ENCODE assay signal across 21 cellular contexts in genomic region chr9:128088253-128088945, GRCh38. TPM values are rescaled to one million over a fixed set of nuclear protein-coding genes. Genes with fewer than 3 reads are reported as not detected.
DNase-seq lines count a peak whose midpoint lies in the region; ATAC-seq, FAIRE-seq and TF ChIP-seq lines count a peak whose summit lies in the region.
"Had no signal": no experiment of that assay in that cellular context is flagged by ENCODE, and none has a peak within 500 bp of the region (broad histone marks: within the 10 kb centered on the region; RNA-seq: fewer than 3 reads in every experiment).

No MANE protein-coding gene starts in this region.

- H3K9ac ChIP-seq in kidney (ENCODE audit: low read length in 2 of 2): no peak overlapping the region

- H3K27me3 ChIP-seq in heart left ventricle: no peaks in the 10 kb centered on the region
- no peaks in the 10 kb centered on the region for H3K27me3 ChIP-seq in vagina
- H3K27me3 ChIP-seq in esophagus muscularis mucosa: no peaks in the 10 kb centered on the region
- H3K27me3 ChIP-seq: neutrophil had no signal

- POLR2A ChIA-PET in activated CD4-positive, alpha-beta memory T cell treated with anti-CD3 and anti-CD28 coated beads for 36 hours (lab: Charles Lee): interaction anchor here (1.0 kb wide), 1 partner anchor 14 kb away, joined by 3 read pairs; no protein-coding TSS in a partner anchor

- H3K27me3 Mint-ChIP-seq in activated CD4-positive, alpha-beta memory T cell treated with anti-CD3 and anti-CD28 coated beads for 36 hours: no peaks in the 10 kb centered on the region

- WGBS in heart left ventricle, 4 donors: 71 to 82% (median 80%) methylated on average over 7 to 9 of the region's 9 CpGs
- WGBS in esophagus muscularis mucosa: 83% methylated on average over 9 of the region's 9 CpGs

- no peaks in the 10 kb centered on the region for H3K9me3 Mint-ChIP-seq in activated CD4-positive, alpha-beta memory T cell treated with anti-CD3 and anti-CD28 coated beads for 36 hours
- H3K9me3 Mint-ChIP-seq: activated T-helper 2 cell treated with anti-CD3 and anti-CD28 coated beads, Interferon-gamma antibody, Interleukin-2, Interleukin-4, amounts not matched to agents 10 μg/mL and 5 μg/mL and 100 μg/mL, durations not matched to agents 14 hours and 24 hours and 36 hours; H9 had no signal

- no peak for FAIRE-seq in kidney (lab: Jason Lieb, UNC)
- FAIRE-seq: GM12892, keratinocyte had no signal

- no peak overlapping the region for H3K4me3 Mint-ChIP-seq in activated CD4-positive, alpha-beta memory T cell treated with anti-CD3 and anti-CD28 coated beads for 36 hours
- H3K4me3 Mint-ChIP-seq: H9 had no signal

- DNase-seq in Right ventricle myocardium inferior (ENCODE audit: missing footprints): peak; percentile 45
- DNase-seq in heart left ventricle: no peak
- DNase-seq in activated CD4-positive, alpha-beta memory T cell treated with anti-CD3 and anti-CD28 coated beads for 36 hours: no peak
- DNase-seq in kidney: peak; percentile 59
- no peak for DNase-seq in vagina (ENCODE audit: extremely low spot score in 2 of 2)
- DNase-seq in esophagus muscularis mucosa (ENCODE audit: extremely low spot score): no peak
- DNase-seq: activated CD4-positive, alpha-beta T cell treated with anti-CD3 and anti-CD28 coated beads for 48 hours; cortex of kidney; GF-D8; H9; head of caudate nucleus; NCI-H1417; NCI-H226; Right ventricle myocardium superior had no signal

- ATAC-seq in Right ventricle myocardium inferior (no peak), heart left ventricle (no peak), HG03520 (IDR thresholded peaks at IDR 0.05; ENCODE audit: unreplicated experiment) (no peak), GM18502 (IDR thresholded peaks at IDR 0.05; ENCODE audit: poor library complexity, unreplicated experiment) (no peak)
- ATAC-seq: right cardiac atrium had no signal

- H3K9me3 ChIP-seq in heart left ventricle (no peaks in the 10 kb centered on the region), kidney (ENCODE audit: control insufficient read depth in 1 of 2, low read length in 2 of 2) (no peaks in the 10 kb centered on the region), vagina (no peaks in the 10 kb centered on the region), esophagus muscularis mucosa (no peaks in the 10 kb centered on the region)
- H3K9me3 ChIP-seq: neutrophil had no signal

- peaks cover 0 to 13% (median 0%) of the 10 kb centered on the region in 9 donors for H3K36me3 ChIP-seq in heart left ventricle
- H3K36me3 ChIP-seq in kidney (ENCODE audit: control insufficient read depth in 1 of 2, insufficient read depth in 2 of 2, low read length in 2 of 2): no peaks in the 10 kb centered on the region
- H3K36me3 ChIP-seq in vagina: no peaks in the 10 kb centered on the region
- peaks cover 0 to 7% (median 2%) of the 10 kb centered on the region in 4 donors for H3K36me3 ChIP-seq in esophagus muscularis mucosa
- H3K36me3 ChIP-seq: neutrophil had no signal

- H3K4me1 ChIP-seq in heart left ventricle (peaks cover 1 to 45% (median 22%) of the 10 kb centered on the region in 12 donors), kidney (ENCODE audit: control insufficient read depth in 1 of 2, insufficient read depth in 1 of 2, low read depth in 1 of 2, low read length in 2 of 2) (peaks cover 3 to 17% of the 10 kb centered on the region in 2 donors), vagina (peaks cover 64% of the 10 kb centered on the region), esophagus muscularis mucosa (peaks cover 29 to 53% (median 39%) of the 10 kb centered on the region in 4 donors)

- peaks cover 9% of the 10 kb centered on the region for H3K36me3 Mint-ChIP-seq in activated CD4-positive, alpha-beta memory T cell treated with anti-CD3 and anti-CD28 coated beads for 36 hours

- intact Hi-C loops in Right ventricle myocardium inferior (cut with DNase I): no loop called here
- intact Hi-C loops in heart left ventricle (cut with DNase I): no loop called here
- intact Hi-C loops in activated CD4-positive, alpha-beta memory T cell treated with anti-CD3 and anti-CD28 coated beads for 36 hours (cut with micrococcal nuclease): no loop called here
- intact Hi-C loops in kidney (cut with DNase I): no loop called here
- intact Hi-C loops in vagina (cut with DNase I): no loop called here
- intact Hi-C loops in esophagus muscularis mucosa (cut with DNase I): no loop called here

- no peak for TF ChIP-seq EP300 in esophagus muscularis mucosa (IDR thresholded peaks at IDR 0.05)

- no peak overlapping the region for H3K4me3 ChIP-seq in heart left ventricle
- H3K4me3 ChIP-seq in kidney (ENCODE audit: low read length in 2 of 2): no peak overlapping the region
- H3K4me3 ChIP-seq in vagina: no peak overlapping the region
- H3K4me3 ChIP-seq in esophagus muscularis mucosa: no peak overlapping the region

- H3K27ac ChIP-seq in heart left ventricle (no peak overlapping the region), kidney (ENCODE audit: low read depth in 2 of 2, low read length in 2 of 2) (no peak overlapping the region), vagina (peak overlapping the region; percentile 40), esophagus muscularis mucosa (replicated peaks in 1 of 4) (no peak overlapping the region)
- H3K27ac ChIP-seq: neutrophil had no signal

- peak overlapping the region; percentile 70 for H3K27ac Mint-ChIP-seq in activated CD4-positive, alpha-beta memory T cell treated with anti-CD3 and anti-CD28 coated beads for 36 hours
- H3K27ac Mint-ChIP-seq: activated T-helper 2 cell treated with anti-CD3 and anti-CD28 coated beads, Interferon-gamma antibody, Interleukin-2, Interleukin-4, amounts not matched to agents 10 μg/mL and 5 μg/mL and 100 μg/mL, durations not matched to agents 14 hours and 24 hours and 36 hours had no signal

- no peak for TF ChIP-seq CTCF in heart left ventricle (IDR thresholded peaks at IDR 0.05)
- TF ChIP-seq CTCF in kidney (IDR thresholded peaks at IDR 0.05; ENCODE audit: borderline replicate concordance, extremely low read depth, insufficient read depth): no peak
- TF ChIP-seq CTCF in vagina (IDR thresholded peaks at IDR 0.05): no peak
- no peak for TF ChIP-seq CTCF in esophagus muscularis mucosa (IDR thresholded peaks at IDR 0.05)

- CTCF ChIA-PET in activated CD4-positive, alpha-beta memory T cell treated with anti-CD3 and anti-CD28 coated beads for 36 hours (lab: Charles Lee): interaction anchor here (1.5 to 3.5 kb wide), 4 partner anchors 10 to 145 kb away, joined by 4 to 17 read pairs (median 10); no protein-coding TSS in a partner anchor

- TF ChIP-seq POLR2A in heart left ventricle (IDR thresholded peaks at IDR 0.05) (no peak), vagina (IDR thresholded peaks at IDR 0.05) (no peak), esophagus muscularis mucosa (IDR thresholded peaks at IDR 0.05; ENCODE audit: low read depth) (no peak)

- peaks cover 61% of the 10 kb centered on the region for H3K4me1 Mint-ChIP-seq in activated CD4-positive, alpha-beta memory T cell treated with anti-CD3 and anti-CD28 coated beads for 36 hours (ENCODE audit: low read depth)

RNA-seq across cellular contexts. Expression of gene SLC25A25, which starts 20.4 kb away (rescaled TPM):
- total RNA-seq in Right ventricle myocardium inferior: 5.9 TPM
- total RNA-seq in heart left ventricle: 10 to 100 TPM in 3 of 9 donors, 1 to 10 TPM in 6; 3.2 to 15.1 (median 6.7) TPM
- polyA plus RNA-seq in heart left ventricle: 1 to 10 TPM; 1.7 to 8.8 TPM
- total RNA-seq in activated CD4-positive, alpha-beta memory T cell treated with anti-CD3 and anti-CD28 coated beads for 36 hours: 10 to 100 TPM; 17.1 to 17.3 TPM
- 24.9 TPM for total RNA-seq in kidney
- polyA plus RNA-seq in kidney (ENCODE audit: insufficient read depth, low read depth, low replicate concordance): 20.4 TPM
- 44.4 TPM for total RNA-seq in vagina
- total RNA-seq in esophagus muscularis mucosa: 100 to 1,000 TPM in 1 of 4 donors, 10 to 100 TPM in 3; 14.5 to 140 (median 21.3) TPM

RNA-seq across cellular contexts. Expression of gene NAIF1, which starts 21.3 kb away (rescaled TPM):
- 5.1 TPM for total RNA-seq in Right ventricle myocardium inferior
- 1 to 10 TPM; 3.5 to 8.9 (median 7.2) TPM for total RNA-seq in heart left ventricle
- polyA plus RNA-seq in heart left ventricle: 1 to 10 TPM; 4.0 to 5.0 TPM
- total RNA-seq in activated CD4-positive, alpha-beta memory T cell treated with anti-CD3 and anti-CD28 coated beads for 36 hours: 10 to 100 TPM; 10.2 to 14.5 TPM
- 12.3 TPM for total RNA-seq in kidney
- 9.7 TPM for polyA plus RNA-seq in kidney (ENCODE audit: insufficient read depth, low read depth, low replicate concordance)
- total RNA-seq in vagina: 13.3 TPM
- total RNA-seq in esophagus muscularis mucosa: 10 to 100 TPM in 2 of 4 donors, 1 to 10 TPM in 2; 5.4 to 12.0 (median 9.7) TPM

RNA-seq across cellular contexts. Expression of gene PTGES2, which starts 39.1 kb away (rescaled TPM):
- total RNA-seq in Right ventricle myocardium inferior: 158 TPM
- 100 to 1,000 TPM; 116 to 166 (median 139) TPM for total RNA-seq in heart left ventricle
- 100 to 1,000 TPM; 143 to 179 TPM for polyA plus RNA-seq in heart left ventricle
- total RNA-seq in activated CD4-positive, alpha-beta memory T cell treated with anti-CD3 and anti-CD28 coated beads for 36 hours: 10 to 100 TPM; 43.4 to 43.6 TPM
- total RNA-seq in kidney: 64.1 TPM
- polyA plus RNA-seq in kidney (ENCODE audit: insufficient read depth, low read depth, low replicate concordance): 117 TPM
- total RNA-seq in vagina: 101 TPM
- total RNA-seq in esophagus muscularis mucosa: 10 to 100 TPM; 58.0 to 72.7 (median 60.5) TPM

Comparison
In these comparisons a context has a peak if more than half of its experiments do, and no peak if none do; other contexts are left out.
1. DNase-seq: peak in Right ventricle myocardium inferior (single experiment) and kidney (single experiment); none in heart left ventricle (0 of 5), activated CD4-positive, alpha-beta memory T cell treated with anti-CD3 and anti-CD28 coated beads for 36 hours (single experiment), vagina (0 of 2) and esophagus muscularis mucosa (single experiment).